24 cellular contexts compared by ENCODE assay signal in genomic region chr15:36294359-36294758, GRCh38.
DNase-seq lines count a peak whose midpoint lies in the region; ATAC-seq and TF ChIP-seq lines count a peak whose summit lies in the region.
"Had no signal": no experiment of that assay in that cellular context is flagged by ENCODE, and none has a peak within 500 bp of the region (broad histone marks: within the 10 kb centered on the region; RNA-seq: fewer than 3 reads in every experiment).

No MANE protein-coding gene starts in this region.

- CTCF ChIA-PET in HEK293T (lab: Yijun Ruan, JAX) = no interaction called here

- ATAC-seq in GM21423 (IDR thresholded peaks at IDR 0.05; ENCODE audit: unreplicated experiment) (no peak), HG02884 (IDR thresholded peaks at IDR 0.05; ENCODE audit: unreplicated experiment) (no peak)
- ATAC-seq: HepG2, left lobe of liver had no signal

- peak; percentile 74 for DNase-seq in DMS114 treated with DMSO at 0.1 percent for 48 hours (lab: John Stamatoyannopoulos, UW; ENCODE audit: unreplicated experiment)
- DNase-seq in HEK293T (ENCODE audit: extremely low spot score) = peak; percentile 8
- DNase-seq in brain pericyte (ENCODE audit: low read depth, low spot score) = peak; percentile 82
- DNase-seq in myocyte (ENCODE audit: low read depth) = peak; percentile 9
- no peak for DNase-seq in HuH-7.5 (ENCODE audit: low spot score)
- no peak for DNase-seq in NCI-H2171 treated with DMSO at 0.1 percent for 48 hours (lab: John Stamatoyannopoulos, UW)
- DNase-seq: activated CD4-positive, CD25-positive, alpha-beta regulatory T cell treated with anti-CD3 and anti-CD28 coated beads, Interleukin-2, amount 50 U/mL, for 72 hours; activated gamma-delta T cell treated with Interleukin-2 at 50 U/mL for 16 hours; activated T-cell treated with anti-CD3 and anti-CD28 coated beads, Interleukin-2, amount 50 U/mL, for 1 hour; DMS 273 treated with DMSO at 0.1 percent for 48 hours; GF-D8; head of caudate nucleus; midbrain; NCI-H1105 treated with DMSO at 0.1 percent for 48 hours; NCI-H2171; NCI-H774; posterior cingulate gyrus; SHP77; sigmoid colon; substantia nigra had no signal

- POLR2A ChIA-PET in HEK293T (lab: Yijun Ruan, JAX) = no interaction called here

TF ChIP-seq in HEK293T, 16 proteins besides CTCF, POLR2A, EP300 and RAD21:
- TF ChIP-seq SUZ12 (IDR thresholded peaks at IDR 0.05) (no peak), NFRKB (IDR thresholded peaks at IDR 0.05) (no peak), FOXK2 (IDR thresholded peaks at IDR 0.05) (no peak), FOXA1 (IDR thresholded peaks at IDR 0.05) (no peak), BHLHE40 (IDR thresholded peaks at IDR 0.05; ENCODE audit: borderline replicate concordance) (no peak), LEF1 (IDR thresholded peaks at IDR 0.05; ENCODE audit: borderline replicate concordance) (no peak), L3MBTL2 (conservative IDR thresholded peaks at IDR 0.05) (no peak)

Comparison
In these comparisons a context has a peak if more than half of its experiments do, and no peak if none do; other contexts are left out.
1. DNase-seq: peak in DMS114 treated with DMSO at 0.1 percent for 48 hours (single experiment), HEK293T (single experiment), brain pericyte (single experiment) and myocyte (single experiment); none in HuH-7.5 (single experiment) and NCI-H2171 treated with DMSO at 0.1 percent for 48 hours (single experiment).